ENCODE assay signal across 8 cellular contexts in the genomic region with DNA sequence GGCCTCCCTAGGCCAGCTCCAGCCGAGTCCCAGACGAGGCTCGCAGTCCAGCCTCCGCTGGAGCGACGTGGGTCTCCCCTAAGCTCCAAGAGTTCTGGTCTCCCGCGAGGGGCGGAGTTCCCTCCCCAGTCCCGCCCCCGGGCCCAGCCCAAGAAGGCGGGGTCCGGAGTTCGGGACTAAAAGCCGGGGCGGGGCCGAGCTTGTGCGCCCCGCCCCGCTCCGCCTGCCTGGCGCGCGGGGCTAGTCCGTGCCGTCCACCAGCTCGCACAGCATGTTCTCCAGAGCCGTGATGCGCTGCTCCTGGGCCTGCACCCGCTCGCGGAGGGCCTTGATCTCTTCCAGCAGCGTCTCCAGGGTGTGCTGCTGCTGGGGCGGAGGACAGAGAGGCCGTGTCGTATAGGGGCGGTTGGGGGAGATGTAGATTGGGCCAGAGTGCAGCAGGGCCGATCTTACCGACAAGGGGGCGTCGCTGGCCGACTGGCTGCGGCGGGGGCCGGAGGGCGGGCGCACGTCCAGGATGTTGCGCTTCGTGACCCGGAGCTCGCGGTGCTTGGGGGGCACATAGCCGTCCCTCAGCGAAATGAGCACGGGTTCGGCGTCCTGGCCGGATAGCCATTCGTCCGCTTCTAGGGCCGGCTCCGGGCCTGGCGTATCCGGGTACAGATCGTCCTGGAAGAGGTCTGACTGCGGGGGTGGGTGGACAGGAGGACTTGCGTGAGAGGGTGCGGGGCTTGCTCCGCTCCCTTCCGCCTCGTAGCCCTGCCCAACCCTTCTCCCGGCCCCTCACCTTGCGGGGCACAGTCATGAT. TPM values are rescaled to one million over a fixed set of nuclear protein-coding genes. Genes with fewer than 3 reads are reported as not detected.
DNase-seq lines count a peak whose midpoint lies in the region; ATAC-seq and TF ChIP-seq lines count a peak whose summit lies in the region.

No MANE protein-coding gene starts in this region.

- peak overlapping the region in 11 of 12 donors; percentile 29 to 61 (median 48) for H3K4me3 ChIP-seq in heart left ventricle
- peak overlapping the region in 3 of 4 donors; percentile 12 to 44 (median 30) for H3K4me3 ChIP-seq in transverse colon

- intact Hi-C loops in heart left ventricle (cut with DNase I) (loop anchor here in 2 of 10 donors (2.0 to 5.0 kb wide), 3 partner anchors 23 to 162 kb away; a partner anchor contains a TSS), posterior cingulate gyrus (cut with DNase I) (no loop called here), transverse colon (cut with DNase I; ENCODE audit: low total_unique reads) (no loop called here)

- ATAC-seq in heart left ventricle, result peak; percentile 32 to 64 (median 62)

- DNase-seq in NCI-H524 (lab: John Stamatoyannopoulos, UW), result peak; percentile 66 to 90
- no peak for DNase-seq in NCI-H524 treated with DMSO at 0.1 percent for 48 hours (lab: John Stamatoyannopoulos, UW)
- peak; percentile 89 for DNase-seq in HT-29 (ENCODE audit: low spot score)
- peak; percentile 83 for DNase-seq in amniotic epithelial cell (ENCODE audit: low read depth)
- DNase-seq in heart left ventricle, result peak; percentile 84 to 91 (median 87)
- peak; percentile 85 to 99 (median 94) for DNase-seq in posterior cingulate gyrus
- peak; percentile 92 for DNase-seq in transverse colon

- in situ Hi-C loops in transverse colon (cut with MboI; ENCODE audit: low pct_ligation_motif_present in 1 of 4, low pct_unique_long_range_greater_than_20kb in 1 of 4, low sequenced_read_pairs in 3 of 4), result loop anchor here in 1 of 4 donors (25.0 kb wide), 1 partner anchor 322 kb away; a partner anchor contains a TSS

- TF ChIP-seq EP300 in transverse colon (IDR thresholded peaks at IDR 0.05; ENCODE audit: low read depth), result no peak

- H3K4me1 ChIP-seq in heart left ventricle (peaks cover 6 to 79% (median 63%) of the 10 kb centered on the region in 12 donors), transverse colon (peaks cover 41 to 60% (median 54%) of the 10 kb centered on the region in 4 donors)

- H3K27me3 Mint-ChIP-seq in T-helper 1 cell treated with Interleukin-12 subunit alpha and Interleukin-12 subunit beta and Interleukin-4 antibody, amounts not matched to agents 30 μg/mL and 1 μg/mL, for 36 hours (ENCODE audit: low read depth), result peaks cover 14% of the 10 kb centered on the region

- H3K27me3 ChIP-seq in heart left ventricle (no peaks in the 10 kb centered on the region), transverse colon (peaks cover 18% of the 10 kb centered on the region)

- no peaks in the 10 kb centered on the region for H3K9me3 Mint-ChIP-seq in T-helper 1 cell treated with Interleukin-12 subunit alpha and Interleukin-12 subunit beta and Interleukin-4 antibody, amounts not matched to agents 30 μg/mL and 1 μg/mL, for 36 hours

- H3K27ac ChIP-seq in heart left ventricle (peak overlapping the region in 7 of 12 donors; percentile 30 to 53 (median 41)), transverse colon (peak overlapping the region; percentile 36 to 64 (median 47))

- 21 to 38% (median 28%) methylated on average over 41 to 74 of the region's 74 CpGs for WGBS in heart left ventricle, 4 donors
- WGBS in transverse colon (ENCODE audit: low coverage in 1 of 2), 2 donors, result 2% methylated on average over 31 of the region's 74 CpGs; no CpG with 5 or more reads in 1 of the 2 donors

- no peaks in the 10 kb centered on the region for H3K36me3 Mint-ChIP-seq in T-helper 1 cell treated with Interleukin-12 subunit alpha and Interleukin-12 subunit beta and Interleukin-4 antibody, amounts not matched to agents 30 μg/mL and 1 μg/mL, for 36 hours (ENCODE audit: low read depth)

- peaks cover 25% of the 10 kb centered on the region for H3K4me1 Mint-ChIP-seq in T-helper 1 cell treated with Interleukin-12 subunit alpha and Interleukin-12 subunit beta and Interleukin-4 antibody, amounts not matched to agents 30 μg/mL and 1 μg/mL, for 36 hours (ENCODE audit: low read depth)

- peak overlapping the region; percentile 77 for H3K4me3 Mint-ChIP-seq in T-helper 1 cell treated with Interleukin-12 subunit alpha and Interleukin-12 subunit beta and Interleukin-4 antibody, amounts not matched to agents 30 μg/mL and 1 μg/mL, for 36 hours

- TF ChIP-seq POLR2A in heart left ventricle (IDR thresholded peaks at IDR 0.05), result peak in 1 of 2 donors; percentile 64
- peak; percentile 53 for TF ChIP-seq POLR2A in transverse colon (IDR thresholded peaks at IDR 0.05)

- peak overlapping the region; percentile 95 for H3K27ac Mint-ChIP-seq in T-helper 1 cell treated with Interleukin-12 subunit alpha and Interleukin-12 subunit beta and Interleukin-4 antibody, amounts not matched to agents 30 μg/mL and 1 μg/mL, for 36 hours

- H3K36me3 ChIP-seq in heart left ventricle (peaks cover 0 to 10% (median 0%) of the 10 kb centered on the region in 9 donors), transverse colon (no peaks in the 10 kb centered on the region)

- H3K9me3 ChIP-seq in heart left ventricle, result no peaks in the 10 kb centered on the region
- no peaks in the 10 kb centered on the region for H3K9me3 ChIP-seq in transverse colon

- TF ChIP-seq CTCF in heart left ventricle (IDR thresholded peaks at IDR 0.05) (peak in 1 of 12 donors; percentile 18), transverse colon (IDR thresholded peaks at IDR 0.05) (no peak)

RNA-seq across cellular contexts. Expression of a gene that starts 7.0 kb away (rescaled TPM):
- 0.25 and 0.26 TPM in 2 replicates for total RNA-seq in HT-29 (2014; rRNA removed; shearing (Covaris generic))
- total RNA-seq in heart left ventricle, result 100 to 1,000 TPM in 3 of 9 donors, 10 to 100 TPM in 6; 72.1 to 115 (median 95.5) TPM
- polyA plus RNA-seq in heart left ventricle, result 10 to 100 TPM; 50.7 to 96.2 TPM
- total RNA-seq in transverse colon, result 10 to 100 TPM; 12.2 to 37.4 (median 13.9) TPM

RNA-seq across cellular contexts. Expression of a gene that starts 22.8 kb away (rescaled TPM):
- total RNA-seq in HT-29 (2014; rRNA removed; shearing (Covaris generic)), result 26.6 and 28.0 TPM in 2 replicates
- total RNA-seq in heart left ventricle, result 1 to 10 TPM; 4.4 to 9.9 (median 6.1) TPM
- polyA plus RNA-seq in heart left ventricle, result 10 to 100 TPM in 1 of 2 donors, 1 to 10 TPM in 1; 4.1 to 12.7 TPM
- total RNA-seq in transverse colon, result 1 to 10 TPM; 2.9 to 8.6 (median 5.6) TPM

RNA-seq across cellular contexts. Expression of a gene that starts 26.2 kb away (rescaled TPM):
- total RNA-seq in HT-29 (2014; rRNA removed; shearing (Covaris generic)), result 52.2 and 56.3 TPM in 2 replicates
- total RNA-seq in heart left ventricle, result 10 to 100 TPM; 23.1 to 52.9 (median 31.4) TPM
- 10 to 100 TPM; 23.0 to 37.8 TPM for polyA plus RNA-seq in heart left ventricle
- 10 to 100 TPM; 39.2 to 71.8 (median 41.3) TPM for total RNA-seq in transverse colon

RNA-seq across cellular contexts. Expression of a gene that starts 47.2 kb away (rescaled TPM):
- 118 and 141 TPM in 2 replicates for total RNA-seq in HT-29 (2014; rRNA removed; shearing (Covaris generic))
- total RNA-seq in heart left ventricle, result 10 to 100 TPM; 23.8 to 65.5 (median 38.3) TPM
- polyA plus RNA-seq in heart left ventricle, result 10 to 100 TPM; 65.1 to 93.0 TPM
- total RNA-seq in transverse colon, result 100 to 1,000 TPM in 1 of 4 donors, 10 to 100 TPM in 3; 47.8 to 144 (median 87.7) TPM

RNA-seq across cellular contexts. Expression of a gene that starts 48.9 kb away (rescaled TPM):
- 20.6 and 25.5 TPM in 2 replicates for total RNA-seq in HT-29 (2014; rRNA removed; shearing (Covaris generic))
- total RNA-seq in heart left ventricle (10 to 100 TPM in 2 of 9 donors, 1 to 10 TPM in 7; 5.3 to 13.1 (median 9.0) TPM), transverse colon (10 to 100 TPM; 18.7 to 38.0 (median 24.6) TPM)
- polyA plus RNA-seq in heart left ventricle, result 1 to 10 TPM; 4.0 to 8.2 TPM

Comparison
In these comparisons a context has a peak if more than half of its experiments do, and no peak if none do; other contexts are left out.
1. RNA of a gene that starts 7.0 kb away (total RNA-seq): 72.1 to 115 TPM in heart left ventricle and 12.2 to 37.4 TPM in transverse colon; 0.25 to 0.26 TPM in HT-29; every median in the first group is over 10 times any median in the second.